In the genomic region with DNA sequence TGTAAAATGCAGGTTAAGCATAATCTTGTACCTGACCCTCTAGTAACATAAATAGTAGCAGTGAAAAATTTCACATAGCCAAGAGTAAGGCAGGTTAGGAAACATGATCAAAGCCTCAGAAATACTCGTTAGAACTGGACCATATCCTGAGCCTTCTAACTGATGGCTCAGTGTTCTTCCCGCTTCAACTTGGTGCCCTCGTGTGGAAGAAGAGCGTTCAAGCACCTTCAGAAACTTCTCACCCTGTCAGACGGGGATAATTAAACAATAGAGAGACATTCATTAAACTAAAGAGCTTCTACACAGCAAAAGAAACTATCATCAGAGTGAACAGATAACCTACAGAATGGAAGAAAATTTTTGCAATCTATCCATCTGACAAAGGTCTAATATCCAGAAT, we compare ENCODE assay signal across 8 cellular contexts.
DNase-seq lines count a peak whose midpoint lies in the region; ATAC-seq and TF ChIP-seq lines count a peak whose summit lies in the region.

No MANE protein-coding gene starts in this region.

- intact Hi-C loops in activated CD4-positive, alpha-beta memory T cell treated with anti-CD3 and anti-CD28 coated beads for 36 hours (cut with micrococcal nuclease) = loop anchor here (10.0 kb wide), 1 partner anchor 393 kb away; no protein-coding TSS in a partner anchor

- no peaks in the 10 kb centered on the region for H3K36me3 ChIP-seq in cardiac muscle cell
- H3K36me3 ChIP-seq in right atrium auricular region = peaks cover 20% of the 10 kb centered on the region

- H3K9me3 Mint-ChIP-seq in activated CD4-positive, alpha-beta memory T cell treated with anti-CD3 and anti-CD28 coated beads for 36 hours = no peaks in the 10 kb centered on the region

- peaks cover 6% of the 10 kb centered on the region for H3K4me1 Mint-ChIP-seq in activated CD4-positive, alpha-beta memory T cell treated with anti-CD3 and anti-CD28 coated beads for 36 hours (ENCODE audit: low read depth)

- no peaks in the 10 kb centered on the region for H3K4me1 ChIP-seq in cardiac muscle cell (ENCODE audit: low read depth)
- H3K4me1 ChIP-seq in right atrium auricular region = no peaks in the 10 kb centered on the region

- POLR2A ChIA-PET in activated CD4-positive, alpha-beta memory T cell treated with anti-CD3 and anti-CD28 coated beads for 36 hours (lab: Charles Lee) = no interaction called here

- peak; percentile 57 to 62 for DNase-seq in cardiac muscle cell (ENCODE audit: low read depth in 1 of 2, low spot score in 1 of 2)
- DNase-seq in right atrium auricular region (ENCODE audit: low spot score) = no peak
- DNase-seq in NCI-H146 (lab: John Stamatoyannopoulos, UW) = peak; percentile 68
- peak; percentile 20 for DNase-seq in activated CD4-positive, alpha-beta memory T cell treated with anti-CD3 and anti-CD28 coated beads for 36 hours
- DNase-seq in iPS-NIHi7 (ENCODE audit: extremely low spot score) = peak; percentile 69
- DNase-seq in substantia nigra (lab: John Stamatoyannopoulos, UW) = no peak

- H3K4me3 ChIP-seq in cardiac muscle cell (no peak overlapping the region), right atrium auricular region (no peak overlapping the region)

- TF ChIP-seq CTCF in cardiac muscle cell (IDR thresholded peaks at IDR 0.05; ENCODE audit: low read depth, low read length) = peak; percentile 66
- peak in 1 of 2 donors; percentile 62 for TF ChIP-seq CTCF in right atrium auricular region (IDR thresholded peaks at IDR 0.05)

- CTCF ChIA-PET in activated CD4-positive, alpha-beta memory T cell treated with anti-CD3 and anti-CD28 coated beads for 36 hours (lab: Charles Lee) = interaction anchor here (0.7 to 3.4 kb wide), 15 partner anchors 8 to 442 kb away, joined by 3 to 31 read pairs (median 4); a partner anchor contains a TSS

- H3K4me3 Mint-ChIP-seq in activated CD4-positive, alpha-beta memory T cell treated with anti-CD3 and anti-CD28 coated beads for 36 hours = no peak overlapping the region

- ATAC-seq in HG03108 (IDR thresholded peaks at IDR 0.05; ENCODE audit: unreplicated experiment) (no peak), GM18870 (IDR thresholded peaks at IDR 0.05; ENCODE audit: unreplicated experiment) (no peak)

- H3K27ac Mint-ChIP-seq in activated CD4-positive, alpha-beta memory T cell treated with anti-CD3 and anti-CD28 coated beads for 36 hours = no peak overlapping the region

- H3K9me3 ChIP-seq in cardiac muscle cell (ENCODE audit: low read depth) (no peaks in the 10 kb centered on the region), right atrium auricular region (no peaks in the 10 kb centered on the region)

- H3K36me3 Mint-ChIP-seq in activated CD4-positive, alpha-beta memory T cell treated with anti-CD3 and anti-CD28 coated beads for 36 hours = peaks cover 37% of the 10 kb centered on the region

- no peaks in the 10 kb centered on the region for H3K27me3 ChIP-seq in cardiac muscle cell
- H3K27me3 ChIP-seq in right atrium auricular region = no peaks in the 10 kb centered on the region

- H3K27ac ChIP-seq in cardiac muscle cell (no peak overlapping the region), right atrium auricular region (no peak overlapping the region), substantia nigra (ENCODE audit: low read depth, low read length, poor library complexity, severe bottlenecking) (no peak overlapping the region)

- H3K27me3 Mint-ChIP-seq in activated CD4-positive, alpha-beta memory T cell treated with anti-CD3 and anti-CD28 coated beads for 36 hours = peaks cover 16% of the 10 kb centered on the region

Comparison
In these comparisons a context has a peak if more than half of its experiments do, and no peak if none do; other contexts are left out.
1. DNase-seq: peak in cardiac muscle cell (2 of 2), NCI-H146 (single experiment), activated CD4-positive, alpha-beta memory T cell treated with anti-CD3 and anti-CD28 coated beads for 36 hours (single experiment) and iPS-NIHi7 (single experiment); none in right atrium auricular region (single experiment) and substantia nigra (0 of 49).